34 cellular contexts compared by ENCODE assay signal in genomic region chr6:165716886-165717285, GRCh38. TPM values are rescaled to one million over a fixed set of nuclear protein-coding genes. Genes with fewer than 3 reads are reported as not detected.
"Had no signal": no experiment of that assay in that cellular context is flagged by ENCODE, and none has a peak within 500 bp of the region (broad histone marks: within the 10 kb centered on the region; RNA-seq: fewer than 3 reads in every experiment).

No MANE protein-coding gene starts in this region.

- H3K27me3 Mint-ChIP-seq: activated CD4-positive, alpha-beta T cell treated with anti-CD3 and anti-CD28 coated beads, Interleukin-2, amount 10 ng/mL, durations not matched to agents 24 days and 14 days; activated T-helper 17 cell treated with anti-CD3 and anti-CD28 coated beads, Interleukin-2, amount 50 U/mL, for 72 hours had no signal

- H3K4me3 ChIP-seq: colonic mucosa, left ventricle myocardium inferior, lung, mucosa of descending colon, skin epidermis had no signal

- H3K36me3 Mint-ChIP-seq: activated CD4-positive, alpha-beta memory T cell treated with anti-CD3 and anti-CD28 coated beads for 36 hours; stimulated activated effector memory CD8-positive, alpha-beta T cell treated with anti-CD3 and anti-CD28 coated beads, Interleukin-12 subunit alpha, Interleukin-12 subunit beta, amount 100 ng/mL, for 72 hours had no signal

- H3K4me1 ChIP-seq: colonic mucosa had no signal

- H3K36me3 ChIP-seq: colonic mucosa, left ventricle myocardium inferior, neutrophil, thoracic aorta had no signal

- H3K27me3 ChIP-seq: colonic mucosa had no signal

- H3K4me1 Mint-ChIP-seq: activated CD4-positive, alpha-beta T cell treated with anti-CD3 and anti-CD28 coated beads, Interleukin-2, amount 10 ng/mL, durations not matched to agents 24 days and 14 days; activated T-helper 17 cell treated with anti-CD3 and anti-CD28 coated beads, Interleukin-2, amount 50 U/mL, for 72 hours; central memory CD8-positive, alpha-beta T cell; stimulated activated effector memory CD8-positive, alpha-beta T cell treated with anti-CD3 and anti-CD28 coated beads, Interleukin-12 subunit alpha, Interleukin-12 subunit beta, amount 100 ng/mL, for 72 hours; T-helper 17 cell had no signal

- H3K27ac ChIP-seq: colonic mucosa, epithelial cell of prostate, left ventricle myocardium inferior, neutrophil, skin epidermis had no signal

- H3K27ac Mint-ChIP-seq: activated CD4-positive, alpha-beta memory T cell treated with anti-CD3 and anti-CD28 coated beads for 36 hours; activated CD4-positive, alpha-beta T cell treated with anti-CD3 and anti-CD28 coated beads, Interleukin-2, amount 10 ng/mL, durations not matched to agents 24 days and 14 days; activated T-cell treated with anti-CD3 and anti-CD28 coated beads, Interleukin-2, amount 50 U/mL, for 24 hours; activated T-helper 17 cell treated with anti-CD3 and anti-CD28 coated beads, Interleukin-2, amount 50 U/mL, for 72 hours; nephron progenitor cell; progenitor cell of endocrine pancreas; stimulated activated effector memory CD8-positive, alpha-beta T cell treated with anti-CD3 and anti-CD28 coated beads, Interleukin-12 subunit alpha, Interleukin-12 subunit beta, amount 100 ng/mL, for 72 hours; stimulated activated naive CD8-positive, alpha-beta T cell treated with anti-CD3 and anti-CD28 coated beads, Interleukin-15, Interleukin-2, amounts not matched to agents 100 ng/mL and 50 ng/mL, for 24 hours; T-helper 17 cell had no signal

- H3K4me3 Mint-ChIP-seq: activated CD4-positive, alpha-beta memory T cell treated with anti-CD3 and anti-CD28 coated beads for 36 hours; activated CD4-positive, alpha-beta T cell treated with anti-CD3 and anti-CD28 coated beads, Interleukin-2, amount 10 ng/mL, durations not matched to agents 24 days and 14 days; activated T-cell treated with anti-CD3 and anti-CD28 coated beads, Interleukin-2, amount 50 U/mL, for 24 hours; activated T-helper 17 cell treated with anti-CD3 and anti-CD28 coated beads, Interleukin-2, amount 50 U/mL, for 72 hours; central memory CD8-positive, alpha-beta T cell; nephron progenitor cell; stimulated activated effector memory CD8-positive, alpha-beta T cell treated with anti-CD3 and anti-CD28 coated beads, Interleukin-12 subunit alpha, Interleukin-12 subunit beta, amount 100 ng/mL, for 72 hours; stimulated activated naive CD8-positive, alpha-beta T cell treated with anti-CD3 and anti-CD28 coated beads, Interleukin-15, Interleukin-2, amounts not matched to agents 100 ng/mL and 50 ng/mL, for 24 hours; T-helper 17 cell had no signal

- H3K9me3 ChIP-seq: colonic mucosa, left ventricle myocardium inferior, mucosa of descending colon, neutrophil, thoracic aorta had no signal

- H3K9me3 Mint-ChIP-seq: activated CD4-positive, alpha-beta memory T cell treated with anti-CD3 and anti-CD28 coated beads for 36 hours; activated CD4-positive, alpha-beta T cell treated with anti-CD3 and anti-CD28 coated beads, Interleukin-2, amount 10 ng/mL, durations not matched to agents 24 days and 14 days; activated T-cell treated with anti-CD3 and anti-CD28 coated beads, Interleukin-2, amount 50 U/mL, for 24 hours; activated T-helper 17 cell treated with anti-CD3 and anti-CD28 coated beads, Interleukin-2, amount 50 U/mL, for 72 hours; central memory CD8-positive, alpha-beta T cell; nephron progenitor cell; stimulated activated effector memory CD8-positive, alpha-beta T cell treated with anti-CD3 and anti-CD28 coated beads, Interleukin-12 subunit alpha, Interleukin-12 subunit beta, amount 100 ng/mL, for 72 hours; stimulated activated naive CD8-positive, alpha-beta T cell treated with anti-CD3 and anti-CD28 coated beads, Interleukin-15, Interleukin-2, amounts not matched to agents 100 ng/mL and 50 ng/mL, for 24 hours had no signal

- FAIRE-seq: bronchial epithelial cell, endometrium, frontal cortex, islet of Langerhans, urothelium cell line had no signal

- ATAC-seq: activated T-helper 17 cell treated with anti-CD3 and anti-CD28 coated beads, Interleukin-2, amount 50 U/mL, for 72 hours; mucosa of descending colon; sciatic nerve; stimulated activated effector memory CD8-positive, alpha-beta T cell treated with anti-CD3 and anti-CD28 coated beads, Interleukin-12 subunit alpha, Interleukin-12 subunit beta, amount 100 ng/mL, for 72 hours; T-helper 17 cell had no signal

- DNase-seq: activated CD4-positive, alpha-beta memory T cell treated with anti-CD3 and anti-CD28 coated beads for 36 hours; activated CD4-positive, alpha-beta T cell treated with anti-CD3 and anti-CD28 coated beads, Interleukin-2, amount 10 ng/mL, durations not matched to agents 24 days and 14 days; activated CD4-positive, CD25-positive, alpha-beta regulatory T cell treated with anti-CD3 and anti-CD28 coated beads, Interleukin-2, amount 50 U/mL, for 72 hours; activated CD8-positive, alpha-beta memory T cell treated with anti-CD3 and anti-CD28 coated beads, Interleukin-2, amount 50 U/mL, for 4 hours; activated gamma-delta T cell treated with Interleukin-2 at 50 U/mL for 16 hours; activated naive CD4-positive, alpha-beta T cell treated with anti-CD3 and anti-CD28 coated beads, Interleukin-2, amount 50 U/mL, for 16 hours; activated T-cell treated with anti-CD3 and anti-CD28 coated beads, Interleukin-2, amount 50 U/mL, for 24 hours; amygdala; colonic mucosa; effector CD8-positive, alpha-beta T cell; left ventricle myocardium inferior; mucosa of descending colon; nephron progenitor cell; retina; stimulated activated CD4-positive, alpha-beta T cell treated with anti-CD3 and anti-CD28 coated beads, Interleukin-4, amount 100 ng/mL, for 24 hours; T-helper 17 cell; T1000 had no signal

RNA-seq across cellular contexts. Expression of gene PDE10A, which starts 53.8 kb away (rescaled TPM):
- total RNA-seq: activated CD4-positive, alpha-beta memory T cell treated with anti-CD3 and anti-CD28 coated beads for 36 hours; activated CD4-positive, alpha-beta T cell treated with anti-CD3 and anti-CD28 coated beads, Interleukin-2, amount 10 ng/mL, durations not matched to agents 24 days and 14 days; activated CD8-positive, alpha-beta memory T cell treated with anti-CD3 and anti-CD28 coated beads for 36 hours; activated T-helper 17 cell treated with anti-CD3 and anti-CD28 coated beads, Interleukin-2, amount 50 U/mL, for 72 hours had no signal
